Comparison of ENCODE assay signal across 19 cellular contexts in genomic region chr5:135011355-135012032, GRCh38. TPM values are rescaled to one million over a fixed set of nuclear protein-coding genes. Genes with fewer than 3 reads are reported as not detected.
A peak's percentile ranks its signal among the peaks of the same experiment; 100 is the strongest.
DNase-seq lines count a peak whose midpoint lies in the region; TF ChIP-seq lines count a peak whose summit lies in the region.
"Had no signal": no experiment of that assay in that cellular context is flagged by ENCODE, and none has a peak within 500 bp of the region (broad histone marks: within the 10 kb centered on the region; RNA-seq: fewer than 3 reads in every experiment).

No MANE protein-coding gene starts in this region.

- H3K27me3 Mint-ChIP-seq in endodermal cell (ENCODE audit: insufficient read depth) (peaks cover 4% of the 10 kb centered on the region), osteocyte (ENCODE audit: unreplicated experiment) (peaks cover 16% of the 10 kb centered on the region), immature natural killer cell (ENCODE audit: low read depth in 3 of 3) (peaks cover 1 to 2% (median 2%) of the 10 kb centered on the region in 3 donors)

- TF ChIP-seq CTCF in right atrium auricular region (IDR thresholded peaks at IDR 0.05) (no peak), left ventricle myocardium inferior (IDR thresholded peaks at IDR 0.05; ENCODE audit: borderline replicate concordance) (no peak), endodermal cell (conservative IDR thresholded peaks at IDR 0.05) (no peak), osteocyte (IDR thresholded peaks at IDR 0.05) (no peak)

- H3K4me3 Mint-ChIP-seq in endodermal cell (no peak overlapping the region), osteocyte (ENCODE audit: unreplicated experiment) (no peak overlapping the region), immature natural killer cell (no peak overlapping the region)
- H3K4me3 Mint-ChIP-seq: CD8-positive, alpha-beta memory T cell had no signal

- H3K27me3 ChIP-seq in right atrium auricular region (no peaks in the 10 kb centered on the region), left ventricle myocardium inferior (ENCODE audit: low read depth) (no peaks in the 10 kb centered on the region), endodermal cell (ENCODE audit: control insufficient read depth, insufficient read depth, low read length, poor library complexity, severe bottlenecking) (no peaks in the 10 kb centered on the region)
- H3K27me3 ChIP-seq: BLaER1 treated with 17β-estradiol and CSF1 and Interleukin-3, amounts not matched to agents 10 nM and 100 nM; Peyer's patch had no signal

- H3K9ac ChIP-seq in endodermal cell (ENCODE audit: extremely low read depth, low read length, poor library complexity, severe bottlenecking), result no peak overlapping the region
- H3K9ac ChIP-seq: BLaER1 treated with 17β-estradiol and CSF1 and Interleukin-3, amounts not matched to agents 10 nM and 100 nM had no signal

- intact Hi-C loops in left ventricle myocardium inferior (cut with micrococcal nuclease), result no loop called here

- H3K4me3 ChIP-seq in right atrium auricular region (no peak overlapping the region), left ventricle myocardium inferior (no peak overlapping the region), endodermal cell (ENCODE audit: low read length) (no peak overlapping the region)
- H3K4me3 ChIP-seq: BLaER1 treated with 17β-estradiol and CSF1 and Interleukin-3, amounts not matched to agents 10 nM and 100 nM; K562; Peyer's patch had no signal

- H3K4me1 Mint-ChIP-seq in endodermal cell (no peaks in the 10 kb centered on the region), osteocyte (ENCODE audit: unreplicated experiment) (no peaks in the 10 kb centered on the region), immature natural killer cell (no peaks in the 10 kb centered on the region)
- H3K4me1 Mint-ChIP-seq: CD8-positive, alpha-beta memory T cell had no signal

- peaks cover 0 to 11% of the 10 kb centered on the region in 2 donors for H3K4me1 ChIP-seq in right atrium auricular region
- peaks cover 25% of the 10 kb centered on the region for H3K4me1 ChIP-seq in left ventricle myocardium inferior
- H3K4me1 ChIP-seq in endodermal cell (ENCODE audit: control insufficient read depth, insufficient read depth, low read length), result no peaks in the 10 kb centered on the region
- H3K4me1 ChIP-seq: BLaER1 treated with 17β-estradiol and CSF1 and Interleukin-3, amounts not matched to agents 10 nM and 100 nM; Peyer's patch had no signal

- no peaks in the 10 kb centered on the region for H3K36me3 ChIP-seq in right atrium auricular region
- no peaks in the 10 kb centered on the region for H3K36me3 ChIP-seq in left ventricle myocardium inferior
- H3K36me3 ChIP-seq in endodermal cell (ENCODE audit: control insufficient read depth, insufficient read depth, low read length), result no peaks in the 10 kb centered on the region
- H3K36me3 ChIP-seq: Peyer's patch had no signal

- 95 to 100% methylated on average over 2 to 4 of the region's 4 CpGs for WGBS in endodermal cell (ENCODE audit: insufficient coverage in 1 of 2, insufficient read length in 1 of 2), 2 experiments

- no peak overlapping the region for H3K27ac ChIP-seq in right atrium auricular region
- no peak overlapping the region for H3K27ac ChIP-seq in left ventricle myocardium inferior (replicated peaks)
- no peak overlapping the region for H3K27ac ChIP-seq in endodermal cell (ENCODE audit: low read depth, low read length)
- H3K27ac ChIP-seq: BLaER1 treated with 17β-estradiol and CSF1 and Interleukin-3, amounts not matched to agents 10 nM and 100 nM; Peyer's patch had no signal

- H3K9me3 Mint-ChIP-seq in endodermal cell, result no peaks in the 10 kb centered on the region
- no peaks in the 10 kb centered on the region for H3K9me3 Mint-ChIP-seq in osteocyte (ENCODE audit: unreplicated experiment)
- no peaks in the 10 kb centered on the region for H3K9me3 Mint-ChIP-seq in immature natural killer cell
- H3K9me3 Mint-ChIP-seq: CD8-positive, alpha-beta memory T cell had no signal

- no peaks in the 10 kb centered on the region for H3K9me3 ChIP-seq in right atrium auricular region
- no peaks in the 10 kb centered on the region for H3K9me3 ChIP-seq in left ventricle myocardium inferior (replicated peaks)
- no peaks in the 10 kb centered on the region for H3K9me3 ChIP-seq in endodermal cell (ENCODE audit: control insufficient read depth, low read length)
- H3K9me3 ChIP-seq: BLaER1 treated with 17β-estradiol and CSF1 and Interleukin-3, amounts not matched to agents 10 nM and 100 nM; Peyer's patch had no signal

- DNase-seq in right atrium auricular region (ENCODE audit: low spot score), result peak; percentile 51
- DNase-seq in left ventricle myocardium inferior, result no peak
- DNase-seq in endodermal cell, result peak; percentile 30
- DNase-seq in osteocyte (ENCODE audit: extremely low spot score, unreplicated experiment), result peak; percentile 73
- no peak for DNase-seq in activated T-cell treated with anti-CD3 and anti-CD28 coated beads, Interleukin-2, amount 50 U/mL, for 1 hour
- no peak for DNase-seq in immature natural killer cell
- no peak for DNase-seq in MV-4-11 (lab: John Stamatoyannopoulos, UW)
- DNase-seq: CD8-positive, alpha-beta memory T cell; DMS79 treated with DMSO at 0.1 percent for 48 hours; NCI-H1105; NCI-H510A; NCI-H748 treated with DMSO at 0.1 percent for 48 hours; NK-92 treated with Interleukin-12 subunit alpha and Interleukin-12 subunit beta, amount 100 ng/mL, for 24 hours had no signal

- H3K36me3 Mint-ChIP-seq in endodermal cell (ENCODE audit: low read depth) (no peaks in the 10 kb centered on the region), osteocyte (ENCODE audit: unreplicated experiment) (no peaks in the 10 kb centered on the region), immature natural killer cell (no peaks in the 10 kb centered on the region)

- H3K27ac Mint-ChIP-seq in endodermal cell (no peak overlapping the region), osteocyte (ENCODE audit: unreplicated experiment) (no peak overlapping the region), immature natural killer cell (no peak overlapping the region)
- H3K27ac Mint-ChIP-seq: CD8-positive, alpha-beta memory T cell had no signal

RNA-seq across cellular contexts. Expression of gene PITX1, which starts 22.5 kb away (rescaled TPM):
- total RNA-seq in right atrium auricular region (not detected), left ventricle myocardium inferior (not detected), endodermal cell (1 to 10 TPM; 1.3 to 2.4 TPM), osteocyte (0.13 TPM in 1 of 2 replicates, not detected in the other)
- polyA plus RNA-seq in endodermal cell (2013, experiment 1 of 2), result 5.9 TPM
- 5.7 TPM for polyA plus RNA-seq in endodermal cell (2013, experiment 2 of 2)
- not detected for polyA plus RNA-seq in immature natural killer cell
- total RNA-seq: CD8-positive, alpha-beta memory T cell; Right ventricle myocardium inferior had no signal
- polyA plus RNA-seq: CD8-positive, alpha-beta memory T cell had no signal

RNA-seq across cellular contexts. Expression of gene CATSPER3, which starts 43.8 kb away (rescaled TPM):
- total RNA-seq in right atrium auricular region (under 1 TPM; 0.39 to 0.44 TPM), left ventricle myocardium inferior (0.49 TPM), endodermal cell (under 1 TPM; 0.64 to 0.68 TPM), osteocyte (not detected in 2 replicates)
- polyA plus RNA-seq in endodermal cell (2013, experiment 1 of 2), result 0.21 TPM
- polyA plus RNA-seq in endodermal cell (2013, experiment 2 of 2), result not detected
- polyA plus RNA-seq in immature natural killer cell, result under 1 TPM in 1 of 3 donors, not detected in 2; 0.53 TPM
- total RNA-seq: G401, SK-MEL-5 had no signal

Comparison
In these comparisons a context has a peak if more than half of its experiments do, and no peak if none do; other contexts are left out.
1. DNase-seq: peak in right atrium auricular region (single experiment), endodermal cell (single experiment) and osteocyte (single experiment); none in left ventricle myocardium inferior (single experiment), activated T-cell treated with anti-CD3 and anti-CD28 coated beads, Interleukin-2, amount 50 U/mL, for 1 hour (single experiment), immature natural killer cell (0 of 3) and MV-4-11 (single experiment).